In genomic region chr5:138372653-138373052, GRCh38 we compare ENCODE assay signal across 16 cellular contexts. TPM values are rescaled to one million over a fixed set of nuclear protein-coding genes. Genes with fewer than 3 reads are reported as not detected.
"Had no signal": no experiment of that assay in that cellular context is flagged by ENCODE, and none has a peak within 500 bp of the region (broad histone marks: within the 10 kb centered on the region; RNA-seq: fewer than 3 reads in every experiment).

No MANE protein-coding gene starts in this region.

- DNase-seq: activated CD4-positive, alpha-beta T cell treated with anti-CD3 and anti-CD28 coated beads, Interleukin-2, amount 10 ng/mL, durations not matched to agents 7 days and 5 days; activated CD8-positive, alpha-beta memory T cell treated with anti-CD3 and anti-CD28 coated beads, Interleukin-2, amount 50 U/mL, for 4 hours; activated naive CD4-positive, alpha-beta T cell treated with Interleukin-2 at 50 U/mL for 16 hours; aorta; head of caudate nucleus; right cardiac atrium; stimulated activated CD4-positive, alpha-beta T cell treated with anti-CD3 and anti-CD28 coated beads, Interleukin-2, amount 100 ng/mL, for 24 hours; T-cell; T-helper 9 cell had no signal

- H3K4me3 ChIP-seq: coronary artery, lung, prostate gland, tibial nerve had no signal

- ATAC-seq: T-cell had no signal

- H3K27ac ChIP-seq: coronary artery, prostate gland, tibial nerve had no signal

- H3K36me3 ChIP-seq: prostate gland had no signal

- H3K27me3 Mint-ChIP-seq: activated CD4-positive, alpha-beta T cell treated with anti-CD3 and anti-CD28 coated beads, Interleukin-2, amount 10 ng/mL, durations not matched to agents 7 days and 5 days; central memory CD8-positive, alpha-beta T cell; natural killer cell treated with Interleukin-12 subunit alpha and Interleukin-12 subunit beta and Interleukin-15 and Interleukin-18, amount 100 ng/mL, for 72 hours; stimulated activated naive CD8-positive, alpha-beta T cell treated with anti-CD3 and anti-CD28 coated beads, Interleukin-15, Interleukin-2, amounts not matched to agents 100 ng/mL and 50 ng/mL, for 24 hours; T-cell had no signal

- H3K27ac Mint-ChIP-seq: activated CD4-positive, alpha-beta T cell treated with anti-CD3 and anti-CD28 coated beads, Interleukin-2, amount 10 ng/mL, durations not matched to agents 7 days and 5 days; stimulated activated naive CD8-positive, alpha-beta T cell treated with anti-CD3 and anti-CD28 coated beads, Interleukin-15, Interleukin-2, amounts not matched to agents 100 ng/mL and 50 ng/mL, for 24 hours; T-cell had no signal

- H3K4me3 Mint-ChIP-seq: activated CD4-positive, alpha-beta T cell treated with anti-CD3 and anti-CD28 coated beads, Interleukin-2, amount 10 ng/mL, durations not matched to agents 7 days and 5 days; central memory CD8-positive, alpha-beta T cell; natural killer cell treated with Interleukin-12 subunit alpha and Interleukin-12 subunit beta and Interleukin-15 and Interleukin-18, amount 100 ng/mL, for 72 hours; stimulated activated naive CD8-positive, alpha-beta T cell treated with anti-CD3 and anti-CD28 coated beads, Interleukin-15, Interleukin-2, amounts not matched to agents 100 ng/mL and 50 ng/mL, for 24 hours; T-cell had no signal

- H3K27me3 ChIP-seq: tibial nerve had no signal

- H3K4me1 ChIP-seq: prostate gland had no signal

- H3K9me3 Mint-ChIP-seq: activated CD4-positive, alpha-beta T cell treated with anti-CD3 and anti-CD28 coated beads, Interleukin-2, amount 10 ng/mL, durations not matched to agents 7 days and 5 days; central memory CD8-positive, alpha-beta T cell; natural killer cell treated with Interleukin-12 subunit alpha and Interleukin-12 subunit beta and Interleukin-15 and Interleukin-18, amount 100 ng/mL, for 72 hours; stimulated activated naive CD8-positive, alpha-beta T cell treated with anti-CD3 and anti-CD28 coated beads, Interleukin-15, Interleukin-2, amounts not matched to agents 100 ng/mL and 50 ng/mL, for 24 hours; T-cell had no signal

- H3K9me3 ChIP-seq: prostate gland, tibial nerve had no signal

RNA-seq across cellular contexts. Expression of gene CDC25C, which starts 41.0 kb away (rescaled TPM):
- total RNA-seq: aorta had no signal
